In the genomic region with DNA sequence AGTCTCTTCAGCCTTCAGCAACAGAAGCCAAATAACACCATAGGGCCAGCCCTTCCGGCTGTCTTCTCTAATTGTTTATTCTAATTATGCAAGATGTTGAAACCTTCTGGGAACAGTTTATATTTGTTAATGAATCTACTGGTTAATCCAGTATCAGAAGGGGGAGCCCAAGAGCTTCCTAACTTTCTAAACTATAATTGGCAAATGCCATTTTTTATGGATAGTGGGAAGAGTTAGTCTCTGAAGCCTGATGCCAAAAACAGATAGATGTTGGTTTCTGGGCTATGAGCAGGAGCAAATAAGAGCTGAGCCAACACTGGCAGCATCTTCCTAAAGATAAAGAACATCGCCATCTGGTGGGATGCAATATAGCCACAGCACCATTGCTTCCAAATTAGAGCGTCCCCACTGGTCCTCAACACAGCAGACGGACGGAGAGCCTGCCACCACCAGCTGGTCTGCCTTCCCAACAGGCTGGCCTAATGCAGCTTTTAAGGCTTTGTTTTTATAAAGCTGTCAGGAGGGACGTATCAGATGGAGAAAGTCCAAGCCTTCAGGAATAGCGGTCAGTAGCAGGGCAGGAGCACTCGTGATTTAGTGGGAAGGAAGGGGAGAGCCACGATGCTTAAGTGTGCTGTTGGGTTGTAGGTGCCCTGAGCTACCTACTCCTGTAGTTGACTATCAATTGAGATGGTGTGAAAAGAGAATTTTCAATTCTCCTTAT, we compare ENCODE assay signal across 8 cellular contexts.
DNase-seq lines count a peak whose midpoint lies in the region; ATAC-seq, FAIRE-seq and TF ChIP-seq lines count a peak whose summit lies in the region.

No MANE protein-coding gene starts in this region.

- H3K4me2 ChIP-seq in HepG2 (ENCODE audit: low read depth, low read length): no peak overlapping the region

- TF ChIP-seq RAD21 in HepG2 (CRISPR knock-in tag; IDR thresholded peaks at IDR 0.05): peak; percentile 73; the same call in 1 of the 2 replicates

- no TSS peak for BruUV-seq in HepG2 (replicated peaks; lab: Mats Ljungman, UMichigan)

- no peaks in the 10 kb centered on the region for H3K27me3 ChIP-seq in HepG2 (ENCODE audit: control insufficient read depth in 1 of 2, insufficient read depth in 2 of 2, low read length in 2 of 2)
- no peaks in the 10 kb centered on the region for H3K27me3 ChIP-seq in naive thymus-derived CD4-positive, alpha-beta T cell (ENCODE audit: control insufficient read depth in 2 of 2, insufficient read depth in 2 of 2, low read length in 2 of 2)

- H3K4me3 ChIP-seq in HepG2 (replicated peaks in 1 of 3; ENCODE audit: insufficient read depth in 1 of 3, low read depth in 2 of 3, low read length in 3 of 3): no peak overlapping the region
- no peak overlapping the region for H3K4me3 ChIP-seq in naive thymus-derived CD4-positive, alpha-beta T cell (ENCODE audit: low read length)

- intact Hi-C loops in HepG2 (cut with micrococcal nuclease; ENCODE audit: unreplicated experiment): loop anchor here (1.0 to 5.0 kb wide), 4 partner anchors 232 to 511 kb away; no protein-coding TSS in a partner anchor
- intact Hi-C loops in naive thymus-derived CD4-positive, alpha-beta T cell (cut with micrococcal nuclease): loop anchor here (1.0 kb wide), 2 partner anchors 509 to 510 kb away; no protein-coding TSS in a partner anchor

- H3K79me2 ChIP-seq in HepG2 (ENCODE audit: insufficient read depth, low read length): no peaks in the 10 kb centered on the region

- no peak overlapping the region for H3K9ac ChIP-seq in HepG2 (ENCODE audit: insufficient read depth, low read depth, low read length)

- H3K27ac Mint-ChIP-seq in naive thymus-derived CD4-positive, alpha-beta T cell: no peak overlapping the region

- TF ChIP-seq EP300 in HepG2 (IDR thresholded peaks at IDR 0.05; ENCODE audit: low read depth in 2 of 2, low read length in 2 of 2) (no peak), HepG2 (CRISPR knock-in tag; IDR thresholded peaks at IDR 0.05; ENCODE audit: borderline replicate concordance) (no peak)

- peaks cover 10 to 58% (median 31%) of the 10 kb centered on the region in 5 donors for H3K36me3 Mint-ChIP-seq in naive thymus-derived CD4-positive, alpha-beta T cell

- no peaks in the 10 kb centered on the region for H3K4me1 ChIP-seq in HepG2 (ENCODE audit: insufficient read depth, low read length)
- H3K4me1 ChIP-seq in naive thymus-derived CD4-positive, alpha-beta T cell (ENCODE audit: control insufficient read depth in 2 of 2, insufficient read depth in 2 of 2, low read length in 2 of 2): no peaks in the 10 kb centered on the region

- no peaks in the 10 kb centered on the region for H3K9me3 Mint-ChIP-seq in naive thymus-derived CD4-positive, alpha-beta T cell

- ATAC-seq in HG02885 (IDR thresholded peaks at IDR 0.05; ENCODE audit: poor library complexity, unreplicated experiment) (peak; percentile 51), HepG2 (peak; percentile 98), HG03097 (IDR thresholded peaks at IDR 0.05; ENCODE audit: low FRiP score, unreplicated experiment) (no peak)
- ATAC-seq in naive thymus-derived CD4-positive, alpha-beta T cell: no peak

- H3K27ac ChIP-seq in HepG2 (ENCODE audit: extremely low read length, insufficient read depth, low read length): no peak overlapping the region
- no peak overlapping the region for H3K27ac ChIP-seq in naive thymus-derived CD4-positive, alpha-beta T cell (ENCODE audit: low read depth, low read length)

- H3K27me3 Mint-ChIP-seq in naive thymus-derived CD4-positive, alpha-beta T cell: no peaks in the 10 kb centered on the region

- POLR2A ChIA-PET in HepG2 (lab: Yijun Ruan, JAX): no interaction called here
- POLR2A ChIA-PET in naive thymus-derived CD4-positive, alpha-beta T cell (lab: Charles Lee): no interaction called here

- peaks cover 5 to 15% of the 10 kb centered on the region in 2 experiments; a peak in 4 of 5 replicates for H3K36me3 ChIP-seq in HepG2 (replicated peaks in 1 of 2; ENCODE audit: control insufficient read depth in 1 of 2, insufficient read depth in 2 of 2, low read length in 2 of 2)
- peaks cover 0 to 17% (median 0%) of the 10 kb centered on the region in 3 experiments for H3K36me3 ChIP-seq in naive thymus-derived CD4-positive, alpha-beta T cell (ENCODE audit: control insufficient read depth in 2 of 3, insufficient read depth in 3 of 3, low read length in 3 of 3)

- CTCF ChIA-PET in HepG2 (lab: Yijun Ruan, JAX; ENCODE audit: low intra/inter-chr PET ratio, low total read pairs): interaction anchor here (1.3 to 2.7 kb wide), 5 partner anchors 128 to 510 kb away, joined by 3 to 20 read pairs (median 8); no protein-coding TSS in a partner anchor
- CTCF ChIA-PET in naive thymus-derived CD4-positive, alpha-beta T cell (lab: Charles Lee): interaction anchor here (1.2 to 1.4 kb wide), 3 partner anchors 15 to 509 kb away, joined by 3 to 4 read pairs (median 3); no protein-coding TSS in a partner anchor

- H3K4me1 Mint-ChIP-seq in naive thymus-derived CD4-positive, alpha-beta T cell: peaks cover 0 to 4% (median 0%) of the 10 kb centered on the region in 7 donors

- 87% methylated on average over 9 of the region's 9 CpGs for WGBS in HepG2 (ENCODE audit: low lambda C conversion rate)

- DNase-seq in Daoy (ENCODE audit: low read depth) (peak; percentile 12), NCI-H82 (lab: John Stamatoyannopoulos, UW) (peak; percentile 97), cerebellar nuclear complex (lab: John Stamatoyannopoulos, UW) (peak; percentile 71 to 87), HepG2 (ENCODE audit: low spot score) (peak; percentile 71), activated T-cell treated with anti-CD3 and anti-CD28 coated beads for 4 hours (no peak)
- no peak for DNase-seq in naive thymus-derived CD4-positive, alpha-beta T cell

- H3K9me3 ChIP-seq in HepG2 (ENCODE audit: low read length): no peaks in the 10 kb centered on the region
- H3K9me3 ChIP-seq in naive thymus-derived CD4-positive, alpha-beta T cell (ENCODE audit: control insufficient read depth in 2 of 3, low read length in 3 of 3): no peaks in the 10 kb centered on the region

- FAIRE-seq in HepG2 (lab: Jason Lieb, UNC): peak; percentile 63

- TF ChIP-seq CTCF in HepG2 (CRISPR knock-in tag; IDR thresholded peaks at IDR 0.05): peak; percentile 74

- no peak for TF ChIP-seq POLR2A in HepG2 (IDR thresholded peaks at IDR 0.05; ENCODE audit: insufficient read depth in 1 of 2, low read depth in 2 of 2, low read length in 2 of 2)

- H4K20me1 ChIP-seq in HepG2 (ENCODE audit: insufficient read depth, low read length): peaks cover 7% of the 10 kb centered on the region; the same call in 1 of the 2 replicates

- no peak overlapping the region for H3K4me3 Mint-ChIP-seq in naive thymus-derived CD4-positive, alpha-beta T cell

- H2AFZ ChIP-seq in HepG2 (ENCODE audit: low read length): no peak overlapping the region

- in situ Hi-C loops in HepG2 (cut with HindIII; ENCODE audit: extremely low pct_ligation_motif_present, low pct_unique_long_range_greater_than_20kb): loop anchor here (10.0 kb wide), 1 partner anchor 509 kb away; no protein-coding TSS in a partner anchor

TF ChIP-seq in HepG2, 621 proteins besides CTCF, POLR2A, EP300 and RAD21 (continues in another document):
- TF ChIP-seq TEAD3 (CRISPR knock-in tag; optimal IDR thresholded peaks at IDR 0.05; ENCODE audit: borderline replicate concordance) (peak; percentile 38), SALL1 (CRISPR knock-in tag; IDR thresholded peaks at IDR 0.05) (peak; percentile 33), ZBTB3 (CRISPR knock-in tag; IDR thresholded peaks at IDR 0.05; ENCODE audit: borderline replicate concordance, low read depth) (no peak), ZNF558 (CRISPR knock-in tag; IDR thresholded peaks at IDR 0.05; ENCODE audit: borderline replicate concordance) (0 out of 2 replicates have a peak, but pooled peaks have one; percentile 48), KDM1A (CRISPR knock-in tag; IDR thresholded peaks at IDR 0.05) (no peak), ZC3H13 (CRISPR knock-in tag; IDR thresholded peaks at IDR 0.05) (no peak), SMC3 (IDR thresholded peaks at IDR 0.05; ENCODE audit: low read length) (peak; percentile 70), ZFP90 (CRISPR knock-in tag; IDR thresholded peaks at IDR 0.05; ENCODE audit: borderline replicate concordance) (no peak), MAZ (IDR thresholded peaks at IDR 0.05; ENCODE audit: borderline replicate concordance, low read depth, low read length) (no peak), MAZ (CRISPR knock-in tag; IDR thresholded peaks at IDR 0.05; ENCODE audit: low read depth) (no peak), STAG1 (CRISPR knock-in tag; IDR thresholded peaks at IDR 0.05) (peak; percentile 77), ASH2L (IDR thresholded peaks at IDR 0.05; ENCODE audit: insufficient read length, low read depth, low read length) (peak; percentile 34), XRCC5 (optimal IDR thresholded peaks at IDR 0.05; ENCODE audit: low read length) (peak; percentile 63), MZF1 (CRISPR knock-in tag; IDR thresholded peaks at IDR 0.05; ENCODE audit: borderline replicate concordance) (0 out of 2 replicates have a peak, but pooled peaks have one; percentile 17)
- TF ChIP-seq, protein P1, sequence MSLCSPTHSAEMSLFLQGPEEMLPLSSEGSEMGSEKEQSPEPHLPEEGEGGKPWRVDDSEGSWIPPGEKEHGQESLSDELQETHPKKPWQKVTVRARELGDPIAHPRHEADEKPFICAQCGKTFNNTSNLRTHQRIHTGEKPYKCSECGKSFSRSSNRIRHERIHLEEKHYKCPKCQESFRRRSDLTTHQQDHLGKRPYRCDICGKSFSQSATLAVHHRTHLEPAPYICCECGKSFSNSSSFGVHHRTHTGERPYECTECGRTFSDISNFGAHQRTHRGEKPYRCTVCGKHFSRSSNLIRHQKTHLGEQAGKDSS (CRISPR knock-in tag; IDR thresholded peaks at IDR 0.05; ENCODE audit: borderline replicate concordance, low read depth): no peak
- TF ChIP-seq, protein P2, sequence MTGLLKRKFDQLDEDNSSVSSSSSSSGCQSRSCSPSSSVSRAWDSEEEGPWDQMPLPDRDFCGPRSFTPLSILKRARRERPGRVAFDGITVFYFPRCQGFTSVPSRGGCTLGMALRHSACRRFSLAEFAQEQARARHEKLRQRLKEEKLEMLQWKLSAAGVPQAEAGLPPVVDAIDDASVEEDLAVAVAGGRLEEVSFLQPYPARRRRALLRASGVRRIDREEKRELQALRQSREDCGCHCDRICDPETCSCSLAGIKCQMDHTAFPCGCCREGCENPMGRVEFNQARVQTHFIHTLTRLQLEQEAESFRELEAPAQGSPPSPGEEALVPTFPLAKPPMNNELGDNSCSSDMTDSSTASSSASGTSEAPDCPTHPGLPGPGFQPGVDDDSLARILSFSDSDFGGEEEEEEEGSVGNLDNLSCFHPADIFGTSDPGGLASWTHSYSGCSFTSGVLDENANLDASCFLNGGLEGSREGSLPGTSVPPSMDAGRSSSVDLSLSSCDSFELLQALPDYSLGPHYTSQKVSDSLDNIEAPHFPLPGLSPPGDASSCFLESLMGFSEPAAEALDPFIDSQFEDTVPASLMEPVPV (CRISPR knock-in tag; IDR thresholded peaks at IDR 0.05): 0 out of 2 replicates have a peak, but pooled peaks have one; percentile 15
- TF ChIP-seq, protein P3, sequence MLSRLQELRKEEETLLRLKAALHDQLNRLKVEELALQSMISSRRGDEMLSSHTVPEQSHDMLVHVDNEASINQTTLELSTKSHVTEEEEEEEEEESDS (CRISPR knock-in tag; IDR thresholded peaks at IDR 0.05; ENCODE audit: borderline replicate concordance): no peak

Comparison
In these comparisons a context has a peak if more than half of its experiments do, and no peak if none do; other contexts are left out.
1. DNase-seq: peak in Daoy (single experiment), NCI-H82 (single experiment), cerebellar nuclear complex (2 of 2) and HepG2 (single experiment); none in activated T-cell treated with anti-CD3 and anti-CD28 coated beads for 4 hours (single experiment) and naive thymus-derived CD4-positive, alpha-beta T cell (0 of 9).
2. ATAC-seq: peak in HG02885 (single experiment) and HepG2 (single experiment); none in naive thymus-derived CD4-positive, alpha-beta T cell (single experiment) and HG03097 (single experiment).